ENCODE assay signal across 8 cellular contexts in genomic region chr4:75848191-75848760, GRCh38. TPM values are rescaled to one million over a fixed set of nuclear protein-coding genes. Genes with fewer than 3 reads are reported as not detected.
DNase-seq lines count a peak whose midpoint lies in the region; ATAC-seq lines count a peak whose summit lies in the region.
"Not testable (repeated sequence)": the region's sequence is repeated elsewhere in the genome, so short reads cannot be mapped to it uniquely, and the experiment has no call there.

No MANE protein-coding gene starts in this region.

- H3K4me3 Mint-ChIP-seq in activated CD4-positive, alpha-beta T cell treated with anti-CD3 and anti-CD28 coated beads for 36 hours; effector memory CD8-positive, alpha-beta T cell: not testable (repeated sequence)

- not testable (repeated sequence) for H3K27ac Mint-ChIP-seq in activated CD4-positive, alpha-beta T cell treated with anti-CD3 and anti-CD28 coated beads for 36 hours; effector memory CD8-positive, alpha-beta T cell

- peak; percentile 77 for ATAC-seq in GM21515 (IDR thresholded peaks at IDR 0.05; ENCODE audit: unreplicated experiment)
- peak; percentile 86 for ATAC-seq in activated CD4-positive, alpha-beta T cell treated with anti-CD3 and anti-CD28 coated beads for 36 hours
- ATAC-seq in effector memory CD8-positive, alpha-beta T cell (replicated peaks): peak; percentile 77
- ATAC-seq in left lobe of liver: peak; percentile 98

- DNase-seq in D341Med (ENCODE audit: low spot score) (peak; percentile 72), KG1 (lab: John Stamatoyannopoulos, UW) (peak; percentile 25), NCI-H774 (lab: John Stamatoyannopoulos, UW) (peak; percentile 58)
- peak; percentile 43 for DNase-seq in activated CD4-positive, alpha-beta T cell treated with anti-CD3 and anti-CD28 coated beads for 36 hours
- peak; percentile 6 to 14 (median 8) for DNase-seq in effector memory CD8-positive, alpha-beta T cell
- DNase-seq in left lobe of liver (ENCODE audit: low spot score): not testable (repeated sequence)
- DNase-seq in stimulated activated CD4-positive, alpha-beta T cell treated with anti-CD3 and anti-CD28 coated beads, Interleukin-2, amount 100 ng/mL, for 48 hours: peak; percentile 3 to 6

- not testable (repeated sequence) for H3K4me1 Mint-ChIP-seq in activated CD4-positive, alpha-beta T cell treated with anti-CD3 and anti-CD28 coated beads for 36 hours; effector memory CD8-positive, alpha-beta T cell (ENCODE audit: low read depth in 2 of 2)

- POLR2A ChIA-PET in activated CD4-positive, alpha-beta T cell treated with anti-CD3 and anti-CD28 coated beads for 36 hours (lab: Charles Lee): interaction anchor here (0.7 kb wide), 2 partner anchors 9 to 124 kb away, joined by 3 to 4 read pairs; partner anchors contain the start of gene USO1

- H3K36me3 Mint-ChIP-seq in activated CD4-positive, alpha-beta T cell treated with anti-CD3 and anti-CD28 coated beads for 36 hours (ENCODE audit: low read depth); effector memory CD8-positive, alpha-beta T cell (ENCODE audit: insufficient read depth): not testable (repeated sequence)

- not testable (repeated sequence) for H3K27me3 Mint-ChIP-seq in activated CD4-positive, alpha-beta T cell treated with anti-CD3 and anti-CD28 coated beads for 36 hours
- H3K27me3 Mint-ChIP-seq in effector memory CD8-positive, alpha-beta T cell: peaks cover 14 to 21% of the 10 kb centered on the region in 2 donors

- intact Hi-C loops in activated CD4-positive, alpha-beta T cell treated with anti-CD3 and anti-CD28 coated beads for 36 hours (cut with DNase I, micrococcal nuclease): loop anchor here (1.0 to 2.0 kb wide), 3 partner anchors 123 to 973 kb away; partner anchors contain the start of gene USO1 (in 2 of the 2)

- H3K9me3 Mint-ChIP-seq in activated CD4-positive, alpha-beta T cell treated with anti-CD3 and anti-CD28 coated beads for 36 hours (ENCODE audit: low read depth); effector memory CD8-positive, alpha-beta T cell: not testable (repeated sequence)

- CTCF ChIA-PET in activated CD4-positive, alpha-beta T cell treated with anti-CD3 and anti-CD28 coated beads for 36 hours (lab: Charles Lee): interaction anchor here (0.6 to 2.0 kb wide), 32 partner anchors 9 to 975 kb away, joined by 3 to 14 read pairs (median 4); partner anchors contain the start of genes CXCL9, G3BP2 and USO1

RNA-seq across cellular contexts. Expression of gene PPEF2, which starts 54.0 kb away (rescaled TPM):
- under 1 TPM; 0.09 to 0.14 TPM for total RNA-seq in activated CD4-positive, alpha-beta T cell treated with anti-CD3 and anti-CD28 coated beads for 36 hours
- total RNA-seq in left lobe of liver: 0.05 TPM
